ENCODE assay signal across 22 cellular contexts in genomic region chr22:43883719-43884415, GRCh38. TPM values are rescaled to one million over a fixed set of nuclear protein-coding genes. Genes with fewer than 3 reads are reported as not detected.
"Had no signal": no experiment of that assay in that cellular context is flagged by ENCODE, and none has a peak within 500 bp of the region (broad histone marks: within the 10 kb centered on the region; RNA-seq: fewer than 3 reads in every experiment).

No MANE protein-coding gene starts in this region.

- H3K27me3 ChIP-seq: body of pancreas, cardiac muscle cell, testis had no signal

- H3K4me3 ChIP-seq: body of pancreas, cardiac muscle cell, pancreas, smooth muscle cell, testis had no signal

- H3K27ac ChIP-seq: body of pancreas, cardiac muscle cell, foreskin keratinocyte, neutrophil, pancreas, testis had no signal

- H3K36me3 Mint-ChIP-seq: mesothelial cell of epicardium; natural killer cell treated with Interleukin-12 subunit alpha and Interleukin-12 subunit beta and Interleukin-15 and Interleukin-18, amount 100 ng/mL, for 72 hours; type B pancreatic cell had no signal

- ATAC-seq: body of pancreas had no signal

- H3K4me2 ChIP-seq: smooth muscle cell had no signal

- H3K9me3 Mint-ChIP-seq: activated B cell treated with CpG ODN at 0.5 μM for 24 hours; activated naive CD8-positive, alpha-beta T cell treated with anti-CD3 and anti-CD28 coated beads, Interleukin-2, amount 50 U/mL, for 24 hours; activated T-cell treated with anti-CD3 and anti-CD28 coated beads, Interleukin-2, amount 50 U/mL, for 4 hours; activated T-helper 2 cell treated with anti-CD3 and anti-CD28 coated beads, Interferon-gamma antibody, Interleukin-2, Interleukin-4, amounts not matched to agents 10 μg/mL and 5 μg/mL and 100 μg/mL, durations not matched to agents 14 hours and 24 hours and 36 hours; dendritic cell treated with granulocyte-macrophage colony-stimulating factor and Interleukin-4, amounts not matched to agents 40 ng/mL and 50 ng/mL, for 4 days; mesothelial cell of epicardium; natural killer cell treated with Interleukin-12 subunit alpha and Interleukin-12 subunit beta and Interleukin-15 and Interleukin-18, amount 100 ng/mL, for 72 hours; type B pancreatic cell had no signal

- H3K4me1 Mint-ChIP-seq: activated CD4-positive, alpha-beta T cell treated with anti-CD3 and anti-CD28 coated beads for 36 hours; activated naive CD8-positive, alpha-beta T cell treated with anti-CD3 and anti-CD28 coated beads, Interleukin-2, amount 50 U/mL, for 24 hours; mesothelial cell of epicardium had no signal

- H3K9me3 ChIP-seq: body of pancreas, neutrophil, pancreas, testis had no signal

- DNase-seq: activated B cell treated with CpG ODN at 0.5 μM for 24 hours had no signal

- H3K4me1 ChIP-seq: foreskin keratinocyte, pancreas, testis had no signal

- H3K27ac Mint-ChIP-seq: activated B cell treated with CpG ODN at 0.5 μM for 24 hours; activated CD4-positive, alpha-beta T cell treated with anti-CD3 and anti-CD28 coated beads for 36 hours; activated naive CD8-positive, alpha-beta T cell treated with anti-CD3 and anti-CD28 coated beads, Interleukin-2, amount 50 U/mL, for 24 hours; activated T-helper 2 cell treated with anti-CD3 and anti-CD28 coated beads, Interferon-gamma antibody, Interleukin-2, Interleukin-4, amounts not matched to agents 10 μg/mL and 5 μg/mL and 100 μg/mL, durations not matched to agents 14 hours and 24 hours and 36 hours; dendritic cell treated with granulocyte-macrophage colony-stimulating factor and Interleukin-4, amounts not matched to agents 40 ng/mL and 50 ng/mL, for 4 days; mesothelial cell of epicardium; natural killer cell treated with Interleukin-12 subunit alpha and Interleukin-12 subunit beta and Interleukin-15 and Interleukin-18, amount 100 ng/mL, for 72 hours; type B pancreatic cell had no signal

- H3K36me3 ChIP-seq: cardiac muscle cell, neutrophil, pancreas had no signal

- H3K4me3 Mint-ChIP-seq: activated B cell treated with CpG ODN at 0.5 μM for 24 hours; activated CD4-positive, alpha-beta T cell treated with anti-CD3 and anti-CD28 coated beads for 36 hours; activated naive CD8-positive, alpha-beta T cell treated with anti-CD3 and anti-CD28 coated beads, Interleukin-2, amount 50 U/mL, for 24 hours; activated T-cell treated with anti-CD3 and anti-CD28 coated beads, Interleukin-2, amount 50 U/mL, for 4 hours; dendritic cell treated with granulocyte-macrophage colony-stimulating factor and Interleukin-4, amounts not matched to agents 40 ng/mL and 50 ng/mL, for 4 days; mesothelial cell of epicardium; type B pancreatic cell had no signal

RNA-seq across cellular contexts. Expression of gene PNPLA5, which starts 7.9 kb away (rescaled TPM):
- total RNA-seq: activated B cell treated with CpG ODN at 0.5 μM for 24 hours; activated CD4-positive, alpha-beta T cell treated with anti-CD3 and anti-CD28 coated beads for 36 hours; activated CD8-positive, alpha-beta memory T cell treated with anti-CD3 and anti-CD28 coated beads for 36 hours; activated T-cell treated with anti-CD3 and anti-CD28 coated beads, Interleukin-2, amount 50 U/mL, for 4 hours; activated T-helper 2 cell treated with anti-CD3 and anti-CD28 coated beads, Interferon-gamma antibody, Interleukin-2, Interleukin-4, amounts not matched to agents 10 μg/mL and 5 μg/mL and 100 μg/mL, durations not matched to agents 14 hours and 24 hours and 36 hours; body of pancreas; cardiac muscle cell; kidney epithelial cell; left lobe of liver; lung microvascular endothelial cell; mesothelial cell of epicardium; natural killer cell treated with Interleukin-12 subunit alpha and Interleukin-12 subunit beta and Interleukin-15 and Interleukin-18, amount 100 ng/mL, for 72 hours; pancreas; smooth muscle cell; T-helper 1 cell treated with Interleukin-12 subunit alpha and Interleukin-12 subunit beta and Interleukin-4 antibody, amounts not matched to agents 30 ng/mL and 1 ng/mL, for 36 hours; testis had no signal
- polyA plus RNA-seq: cardiac muscle cell, esophagus, pancreas, smooth muscle cell had no signal

RNA-seq across cellular contexts. Expression of gene SULT4A1, which starts 21.6 kb away (rescaled TPM):
- total RNA-seq: activated B cell treated with CpG ODN at 0.5 μM for 24 hours; activated CD8-positive, alpha-beta memory T cell treated with anti-CD3 and anti-CD28 coated beads for 36 hours; activated T-cell treated with anti-CD3 and anti-CD28 coated beads, Interleukin-2, amount 50 U/mL, for 4 hours; activated T-helper 2 cell treated with anti-CD3 and anti-CD28 coated beads, Interferon-gamma antibody, Interleukin-2, Interleukin-4, amounts not matched to agents 10 μg/mL and 5 μg/mL and 100 μg/mL, durations not matched to agents 14 hours and 24 hours and 36 hours; foreskin keratinocyte; left lobe of liver; lung microvascular endothelial cell; natural killer cell treated with Interleukin-12 subunit alpha and Interleukin-12 subunit beta and Interleukin-15 and Interleukin-18, amount 100 ng/mL, for 72 hours; T-helper 1 cell treated with Interleukin-12 subunit alpha and Interleukin-12 subunit beta and Interleukin-4 antibody, amounts not matched to agents 30 ng/mL and 1 ng/mL, for 36 hours had no signal
- polyA plus RNA-seq: foreskin keratinocyte had no signal
